Comparison of ENCODE assay signal across 18 cellular contexts in genomic region chr10:118300266-118300665, GRCh38. TPM values are rescaled to one million over a fixed set of nuclear protein-coding genes. Genes with fewer than 3 reads are reported as not detected.
DNase-seq lines count a peak whose midpoint lies in the region; ATAC-seq, FAIRE-seq and TF ChIP-seq lines count a peak whose summit lies in the region.
"Had no signal": no experiment of that assay in that cellular context is flagged by ENCODE, and none has a peak within 500 bp of the region (broad histone marks: within the 10 kb centered on the region; RNA-seq: fewer than 3 reads in every experiment).

No MANE protein-coding gene starts in this region.

- H4K20me1 ChIP-seq in MM.1S (ENCODE audit: insufficient read depth, low read length) (no peaks in the 10 kb centered on the region), keratinocyte (ENCODE audit: control insufficient read depth, extremely low read depth, insufficient read depth, low read length) (no peaks in the 10 kb centered on the region)

- no peak for TF ChIP-seq CTCF in MM.1S (IDR thresholded peaks at IDR 0.05; ENCODE audit: low read length)
- no peak for TF ChIP-seq CTCF in RWPE2 (IDR thresholded peaks at IDR 0.05; ENCODE audit: poor library complexity, severe bottlenecking)
- no peak for TF ChIP-seq CTCF in keratinocyte (optimal IDR thresholded peaks at IDR 0.05 in 1 of 3, IDR thresholded peaks at IDR 0.05 in 1 of 3, conservative IDR thresholded peaks at IDR 0.05 in 1 of 3; ENCODE audit: extremely low read depth in 1 of 3, insufficient read depth in 2 of 3, low read length in 3 of 3)

- peaks cover 31% of the 10 kb centered on the region for H3K4me1 ChIP-seq in MM.1S (ENCODE audit: low read length)
- no peaks in the 10 kb centered on the region for H3K4me1 ChIP-seq in RWPE2 (ENCODE audit: insufficient read depth, poor library complexity, severe bottlenecking)
- H3K4me1 ChIP-seq in keratinocyte (ENCODE audit: control insufficient read depth, extremely low read depth, insufficient read depth, low read length), result peaks cover 12% of the 10 kb centered on the region

- H3K36me3 ChIP-seq in MM.1S (replicated peaks; ENCODE audit: insufficient read depth, low read length), result no peaks in the 10 kb centered on the region
- H3K36me3 ChIP-seq in RWPE2 (ENCODE audit: low read depth), result no peaks in the 10 kb centered on the region
- peaks cover 0 to 8% of the 10 kb centered on the region in 2 experiments for H3K36me3 ChIP-seq in keratinocyte (ENCODE audit: control insufficient read depth in 2 of 2, extremely low read depth in 1 of 2, insufficient read depth in 2 of 2, low read length in 2 of 2)

- H3K9me1 ChIP-seq in keratinocyte (ENCODE audit: control insufficient read depth, extremely low read depth, insufficient read depth, low read length), result no peaks in the 10 kb centered on the region

- H2AFZ ChIP-seq in MM.1S (ENCODE audit: low read length) (no peak overlapping the region), keratinocyte (ENCODE audit: control insufficient read depth, low read length) (no peak overlapping the region)

- no peaks in the 10 kb centered on the region for H3K9me2 ChIP-seq in MM.1S (replicated peaks; ENCODE audit: insufficient read depth, low read length)
- H3K9me2 ChIP-seq: SK-N-SH had no signal

- dilution Hi-C loops in keratinocyte (cut with MboI; ENCODE audit: extremely low pct_ligation_motif_present, low sequenced_read_pairs), result no loop called here

- H3F3A ChIP-seq in MM.1S (ENCODE audit: insufficient read depth, low read length), result peaks cover 24% of the 10 kb centered on the region

- peak; percentile 66; the same call in 2 of the 3 replicates for ATAC-seq in RWPE2 (ENCODE audit: low read depth)
- no peak for ATAC-seq in HG03442 (IDR thresholded peaks at IDR 0.05; ENCODE audit: unreplicated experiment)
- no peak for ATAC-seq in GM21619 (IDR thresholded peaks at IDR 0.05; ENCODE audit: unreplicated experiment)

- no peaks in the 10 kb centered on the region for H3K9me3 ChIP-seq in MM.1S (replicated peaks; ENCODE audit: insufficient read depth, low read length)
- no peaks in the 10 kb centered on the region for H3K9me3 ChIP-seq in RWPE2 (ENCODE audit: severe bottlenecking)
- H3K9me3 ChIP-seq in keratinocyte (ENCODE audit: control insufficient read depth, low read depth, low read length), result no peaks in the 10 kb centered on the region
- H3K9me3 ChIP-seq: SK-N-SH had no signal

- H3K9ac ChIP-seq in MM.1S (ENCODE audit: low read length) (no peak overlapping the region), keratinocyte (ENCODE audit: control insufficient read depth, extremely low read depth, insufficient read depth, low read length) (no peak overlapping the region)
- H3K9ac ChIP-seq: SK-N-SH had no signal

- DNase-seq in ELR (ENCODE audit: low read depth) (peak; percentile 21), MM.1S (no peak), RWPE2 (ENCODE audit: low spot score) (no peak), keratinocyte (ENCODE audit: low read depth, low spot score) (no peak), NCI-H1694 (lab: John Stamatoyannopoulos, UW) (no peak)
- DNase-seq: DMS 273 treated with DMSO at 0.1 percent for 48 hours, H7, NCI-H1048, NCI-H187, NCI-H2171, NCI-H446, NCI-H82, Right ventricle myocardium superior, SK-N-SH, T-helper 1 cell had no signal

- H3K4me3 ChIP-seq in MM.1S (ENCODE audit: low read length) (no peak overlapping the region), RWPE2 (ENCODE audit: severe bottlenecking) (no peak overlapping the region), keratinocyte (ENCODE audit: control insufficient read depth in 2 of 3, extremely low read depth in 1 of 3, insufficient read depth in 2 of 3, low read depth in 1 of 3, low read length in 3 of 3) (no peak overlapping the region)

- H3K27ac ChIP-seq in MM.1S (ENCODE audit: low read length), result peak overlapping the region; percentile 71; the same call in 1 of the 2 replicates
- no peak overlapping the region for H3K27ac ChIP-seq in RWPE2 (ENCODE audit: poor library complexity, severe bottlenecking)
- H3K27ac ChIP-seq in keratinocyte (ENCODE audit: control insufficient read depth, insufficient read depth, low read length), result no peak overlapping the region
- H3K27ac ChIP-seq: C4-2B had no signal

- peak; percentile 29 for FAIRE-seq in keratinocyte (lab: Jason Lieb, UNC)

- H3K4me2 ChIP-seq in MM.1S (ENCODE audit: low read depth, low read length), result peak overlapping the region; percentile 59; the same call in 1 of the 2 replicates
- peak overlapping the region; percentile 39 for H3K4me2 ChIP-seq in keratinocyte (ENCODE audit: control insufficient read depth, extremely low read depth, insufficient read depth, low read depth, low read length)
- H3K4me2 ChIP-seq: SK-N-SH had no signal

- H3K27me3 ChIP-seq in MM.1S (replicated peaks; ENCODE audit: insufficient read depth, low read length) (no peaks in the 10 kb centered on the region), RWPE2 (ENCODE audit: insufficient read depth, poor library complexity, severe bottlenecking) (no peaks in the 10 kb centered on the region), keratinocyte (ENCODE audit: control insufficient read depth, extremely low read depth, insufficient read depth, low read length) (no peaks in the 10 kb centered on the region)

- H3K79me2 ChIP-seq in MM.1S (ENCODE audit: low read length), result no peaks in the 10 kb centered on the region
- H3K79me2 ChIP-seq in keratinocyte (ENCODE audit: control insufficient read depth, insufficient read depth, low read length), result no peaks in the 10 kb centered on the region

RNA-seq across cellular contexts. Expression of gene FAM204A, which starts 41.9 kb away (rescaled TPM):
- polyA plus RNA-seq in keratinocyte, result 20.9 to 38.6 TPM (median 36.1 TPM) in 3 replicates
- polyA plus RNA-seq in keratinocyte (2011; ENCODE audit: low read depth), result 66.3 TPM
- 30.0 and 40.7 TPM in 2 replicates for polyA plus RNA-seq in keratinocyte (2011; cell fraction: cytosol; rRNA removed)
- 15.6 and 20.0 TPM in 2 replicates for polyA plus RNA-seq in keratinocyte (2011; cell fraction: nucleus; rRNA removed)
- 36.2 and 52.0 TPM in 2 replicates for polyA plus RNA-seq in keratinocyte (2012; ENCODE audit: low replicate concordance)
- polyA minus RNA-seq in keratinocyte, result 22.3 to 29.7 TPM (median 23.3 TPM) in 3 replicates
- 18.0 TPM for polyA minus RNA-seq in keratinocyte (2011; cell fraction: cytosol; rRNA and poly(A)+ RNA removed)
- 13.7 and 14.5 TPM in 2 replicates for polyA minus RNA-seq in keratinocyte (2011; cell fraction: nucleus; rRNA and poly(A)+ RNA removed)
